In genomic region chr4:1463927-1464540, GRCh38 we compare ENCODE assay signal across 32 cellular contexts. TPM values are rescaled to one million over a fixed set of nuclear protein-coding genes. Genes with fewer than 3 reads are reported as not detected.
"Had no signal": no experiment of that assay in that cellular context is flagged by ENCODE, and none has a peak within 500 bp of the region (broad histone marks: within the 10 kb centered on the region; RNA-seq: fewer than 3 reads in every experiment).

No MANE protein-coding gene starts in this region.

- H3K36me3 ChIP-seq: ascending aorta, cardiac muscle cell, heart left ventricle, neutrophil, pancreas, sigmoid colon, stomach, thyroid gland had no signal

- ATAC-seq: esophagus mucosa; left colon; pancreas; psoas muscle; stimulated activated effector memory CD8-positive, alpha-beta T cell treated with anti-CD3 and anti-CD28 coated beads, Interleukin-12 subunit alpha, Interleukin-12 subunit beta, amount 100 ng/mL, for 72 hours had no signal

- H3K4me3 Mint-ChIP-seq: activated naive CD4-positive, alpha-beta T cell treated with anti-CD3 and anti-CD28 coated beads for 36 hours; activated naive CD8-positive, alpha-beta T cell treated with anti-CD3 and anti-CD28 coated beads, Interleukin-2, amount 10 ng/mL, durations not matched to agents 7 days and 5 days; activated T-helper 1 cell treated with anti-CD3 and anti-CD28 coated beads, Interleukin-12 subunit alpha, Interleukin-12 subunit beta, Interleukin-2, Interleukin-4 antibody, amounts not matched to agents 30 ng/mL and 10 ng/mL and 1 ng/mL, durations not matched to agents 14 hours and 24 hours and 36 hours; endodermal cell; memory B cell; stimulated activated effector memory CD8-positive, alpha-beta T cell treated with anti-CD3 and anti-CD28 coated beads, Interleukin-12 subunit alpha, Interleukin-12 subunit beta, amount 100 ng/mL, for 72 hours had no signal

- H3K36me3 Mint-ChIP-seq: activated naive CD8-positive, alpha-beta T cell treated with anti-CD3 and anti-CD28 coated beads, Interleukin-2, amount 10 ng/mL, durations not matched to agents 7 days and 5 days; brain; stimulated activated effector memory CD8-positive, alpha-beta T cell treated with anti-CD3 and anti-CD28 coated beads, Interleukin-12 subunit alpha, Interleukin-12 subunit beta, amount 100 ng/mL, for 72 hours had no signal

- H3K27ac Mint-ChIP-seq: activated naive CD4-positive, alpha-beta T cell treated with anti-CD3 and anti-CD28 coated beads for 36 hours; activated naive CD8-positive, alpha-beta T cell treated with anti-CD3 and anti-CD28 coated beads, Interleukin-2, amount 10 ng/mL, durations not matched to agents 7 days and 5 days; activated T-helper 1 cell treated with anti-CD3 and anti-CD28 coated beads, Interleukin-12 subunit alpha, Interleukin-12 subunit beta, Interleukin-2, Interleukin-4 antibody, amounts not matched to agents 30 ng/mL and 10 ng/mL and 1 ng/mL, durations not matched to agents 14 hours and 24 hours and 36 hours; endodermal cell; memory B cell; stimulated activated effector memory CD8-positive, alpha-beta T cell treated with anti-CD3 and anti-CD28 coated beads, Interleukin-12 subunit alpha, Interleukin-12 subunit beta, amount 100 ng/mL, for 72 hours had no signal

- H3K4me1 Mint-ChIP-seq: activated naive CD8-positive, alpha-beta T cell treated with anti-CD3 and anti-CD28 coated beads, Interleukin-2, amount 10 ng/mL, durations not matched to agents 7 days and 5 days; memory B cell; stimulated activated effector memory CD8-positive, alpha-beta T cell treated with anti-CD3 and anti-CD28 coated beads, Interleukin-12 subunit alpha, Interleukin-12 subunit beta, amount 100 ng/mL, for 72 hours had no signal

- H3K27me3 ChIP-seq: ascending aorta, thyroid gland had no signal

- DNase-seq: activated CD4-positive, alpha-beta T cell treated with anti-CD3 and anti-CD28 coated beads for 4 hours; activated CD4-positive, alpha-beta T cell treated with anti-CD3 and anti-CD28 coated beads, Interleukin-2, amount 50 U/mL, for 4 hours; activated CD8-positive, alpha-beta memory T cell treated with anti-CD3 and anti-CD28 coated beads, Interleukin-2, amount 50 U/mL, for 4 hours; activated effector memory CD4-positive, alpha-beta T cell treated with anti-CD3 and anti-CD28 coated beads, Interleukin-2, amount 50 U/mL, for 16 hours; activated naive CD4-positive, alpha-beta T cell treated with anti-CD3 and anti-CD28 coated beads for 36 hours; activated naive CD8-positive, alpha-beta T cell treated with anti-CD3 and anti-CD28 coated beads, Interleukin-2, amount 10 ng/mL, durations not matched to agents 7 days and 5 days; activated T-cell treated with anti-CD3 and anti-CD28 coated beads, Interleukin-2, amount 50 U/mL, for 1 hour; endodermal cell; heart left ventricle; hypothalamus; left colon; midbrain; psoas muscle; sigmoid colon; small intestine; stimulated activated CD4-positive, alpha-beta T cell treated with anti-CD3 and anti-CD28 coated beads, Interleukin-4, amount 100 ng/mL, for 24 hours; thyroid gland had no signal

- H3K4me3 ChIP-seq: ascending aorta, cardiac muscle cell, heart left ventricle, pancreas, psoas muscle, sigmoid colon, stomach, thyroid gland had no signal

RNA-seq across cellular contexts. Expression of gene NKX1-1, which starts 57.8 kb away (rescaled TPM):
- total RNA-seq: activated CD8-positive, alpha-beta memory T cell treated with anti-CD3 and anti-CD28 coated beads for 36 hours; activated naive CD4-positive, alpha-beta T cell treated with anti-CD3 and anti-CD28 coated beads for 36 hours; activated naive CD8-positive, alpha-beta T cell treated with anti-CD3 and anti-CD28 coated beads, Interleukin-2, amount 10 ng/mL, durations not matched to agents 7 days and 5 days; activated T-helper 1 cell treated with anti-CD3 and anti-CD28 coated beads, Interleukin-12 subunit alpha, Interleukin-12 subunit beta, Interleukin-2, Interleukin-4 antibody, amounts not matched to agents 30 ng/mL and 10 ng/mL and 1 ng/mL, durations not matched to agents 14 hours and 24 hours and 36 hours; ascending aorta; cardiac muscle cell; cerebellum; endodermal cell; esophagus mucosa; heart left ventricle; left colon; lower leg skin; pancreas; psoas muscle; sigmoid colon; stomach; T-helper 1 cell treated with Interleukin-12 subunit alpha and Interleukin-12 subunit beta and Interleukin-4 antibody, amounts not matched to agents 30 ng/mL and 1 ng/mL, for 36 hours; thyroid gland; ureter had no signal
